In genomic region chr17:2954898-2955445, GRCh38 we compare ENCODE assay signal across 9 cellular contexts.
DNase-seq lines count a peak whose midpoint lies in the region; ATAC-seq, FAIRE-seq and TF ChIP-seq lines count a peak whose summit lies in the region.
"Had no signal": no experiment of that assay in that cellular context is flagged by ENCODE, and none has a peak within 500 bp of the region (broad histone marks: within the 10 kb centered on the region; RNA-seq: fewer than 3 reads in every experiment).

No MANE protein-coding gene starts in this region.

- no peaks in the 10 kb centered on the region for H4K20me1 ChIP-seq in mammary epithelial cell (ENCODE audit: insufficient read depth, low read length)

- peak; percentile 80 for DNase-seq in GM04503 (ENCODE audit: low read depth)
- DNase-seq in NCI-H2029 (lab: John Stamatoyannopoulos, UW), result peak; percentile 47
- DNase-seq in mammary epithelial cell, result peak; percentile 98
- DNase-seq in pancreas, result peak in 2 of 6 donors; percentile 9 to 18
- no peak for DNase-seq in head of caudate nucleus
- no peak for DNase-seq in endothelial cell (ENCODE audit: low spot score)
- no peak for DNase-seq in NCI-H187 (lab: John Stamatoyannopoulos, UW)

- H3K4me1 ChIP-seq in mammary epithelial cell (ENCODE audit: insufficient read depth, low read length) (peaks cover 48% of the 10 kb centered on the region), pancreas (peaks cover 0 to 20% (median 13%) of the 10 kb centered on the region in 3 donors)

- no TSS peak for BruUV-seq in mammary epithelial cell (replicated peaks; lab: Mats Ljungman, UMichigan)

- H3K36me3 ChIP-seq in mammary epithelial cell (ENCODE audit: insufficient read depth, low read length) (no peaks in the 10 kb centered on the region), pancreas (no peaks in the 10 kb centered on the region)

- H3K4me3 Mint-ChIP-seq in endothelial cell (ENCODE audit: unreplicated experiment), result no peak overlapping the region
- H3K4me3 Mint-ChIP-seq: activated naive CD4-positive, alpha-beta T cell treated with anti-CD3 and anti-CD28 coated beads, Interleukin-2, amount 50 U/mL, for 24 hours had no signal

- no peak overlapping the region for H3K9ac ChIP-seq in mammary epithelial cell (ENCODE audit: insufficient read depth, low read length)

- TF ChIP-seq CTCF in mammary epithelial cell (conservative IDR thresholded peaks at IDR 0.05 in 1 of 2, IDR thresholded peaks at IDR 0.05 in 1 of 2; ENCODE audit: extremely low read depth in 1 of 2, insufficient read depth in 1 of 2, low read depth in 1 of 2, low read length in 2 of 2) (no peak), pancreas (IDR thresholded peaks at IDR 0.05) (no peak), endothelial cell (IDR thresholded peaks at IDR 0.05; ENCODE audit: unreplicated experiment) (no peak)

- 5% methylated on average over 8 of the region's 8 CpGs for WGBS in mammary epithelial cell (ENCODE audit: low coverage, missing lambda C conversion rate)
- WGBS in pancreas, 2 donors, result 32 to 41% methylated on average over 8 of the region's 8 CpGs

- no peaks in the 10 kb centered on the region for H3K36me3 Mint-ChIP-seq in endothelial cell (ENCODE audit: low read depth, unreplicated experiment)

- H3K27ac ChIP-seq in mammary epithelial cell (ENCODE audit: insufficient read depth, low read depth, low read length), result peak overlapping the region; percentile 77
- peak overlapping the region in 3 of 4 donors; percentile 49 to 70 (median 65) for H3K27ac ChIP-seq in pancreas

- H3K27ac Mint-ChIP-seq in endothelial cell (ENCODE audit: unreplicated experiment), result no peak overlapping the region
- H3K27ac Mint-ChIP-seq: activated naive CD4-positive, alpha-beta T cell treated with anti-CD3 and anti-CD28 coated beads, Interleukin-2, amount 50 U/mL, for 24 hours had no signal

- no peaks in the 10 kb centered on the region for H3K27me3 ChIP-seq in mammary epithelial cell (ENCODE audit: insufficient read depth, low read length)
- H3K27me3 ChIP-seq in pancreas, result no peaks in the 10 kb centered on the region

- peaks cover 26% of the 10 kb centered on the region for H3K79me2 ChIP-seq in mammary epithelial cell (ENCODE audit: insufficient read depth, low read length)

- FAIRE-seq in pancreas (lab: Jason Lieb, UNC), result no peak

- H3K4me2 ChIP-seq in mammary epithelial cell (ENCODE audit: insufficient read depth, low read depth, low read length), result peak overlapping the region; percentile 67

- intact Hi-C loops in mammary epithelial cell (cut with micrococcal nuclease) (loop anchor here (1.0 kb wide), 3 partner anchors 29 to 102 kb away; no protein-coding TSS in a partner anchor), pancreas (cut with DNase I) (no loop called here), head of caudate nucleus (cut with DNase I) (no loop called here)

- H3K4me1 Mint-ChIP-seq in endothelial cell (ENCODE audit: unreplicated experiment), result peaks cover 16% of the 10 kb centered on the region

- no peaks in the 10 kb centered on the region for H3K9me3 Mint-ChIP-seq in endothelial cell (ENCODE audit: unreplicated experiment)
- H3K9me3 Mint-ChIP-seq: activated naive CD4-positive, alpha-beta T cell treated with anti-CD3 and anti-CD28 coated beads, Interleukin-2, amount 50 U/mL, for 24 hours had no signal

- in situ Hi-C loops in mammary epithelial cell (cut with MboI; ENCODE audit: low sequenced_read_pairs in 2 of 2), result no loop called here

- peak overlapping the region in 2 of 3 experiments; percentile 5 to 25 for H3K4me3 ChIP-seq in mammary epithelial cell (replicated peaks in 1 of 3; ENCODE audit: insufficient read depth in 1 of 3, low read depth in 2 of 3, low read length in 3 of 3)
- H3K4me3 ChIP-seq in pancreas, result no peak overlapping the region

- H3K27me3 Mint-ChIP-seq in endothelial cell (ENCODE audit: unreplicated experiment), result peaks cover 4% of the 10 kb centered on the region
- H3K27me3 Mint-ChIP-seq: activated naive CD4-positive, alpha-beta T cell treated with anti-CD3 and anti-CD28 coated beads, Interleukin-2, amount 50 U/mL, for 24 hours had no signal

- dilution Hi-C loops in mammary epithelial cell (cut with HindIII; ENCODE audit: low sequenced_read_pairs), result no loop called here

- H3K9me3 ChIP-seq in mammary epithelial cell (replicated peaks; ENCODE audit: insufficient read depth, low read length) (no peaks in the 10 kb centered on the region), pancreas (no peaks in the 10 kb centered on the region)

- CTCF ChIA-PET in mammary epithelial cell (lab: Charles Lee; ENCODE audit: low non-redundant PET), result no interaction called here

- H2AFZ ChIP-seq in mammary epithelial cell (ENCODE audit: low read depth, low read length), result no peak overlapping the region

- ATAC-seq in pancreas (peak; percentile 29 to 68 (median 66)), GM21515 (IDR thresholded peaks at IDR 0.05; ENCODE audit: unreplicated experiment) (no peak)

Comparison
In these comparisons a context has a peak if more than half of its experiments do, and no peak if none do; other contexts are left out.
1. DNase-seq: peak in GM04503 (single experiment), NCI-H2029 (single experiment) and mammary epithelial cell (single experiment); none in head of caudate nucleus (0 of 42), endothelial cell (single experiment) and NCI-H187 (0 of 2).
2. H3K4me3 ChIP-seq: peak in mammary epithelial cell (2 of 3); none in pancreas (0 of 4).